In the genomic region with DNA sequence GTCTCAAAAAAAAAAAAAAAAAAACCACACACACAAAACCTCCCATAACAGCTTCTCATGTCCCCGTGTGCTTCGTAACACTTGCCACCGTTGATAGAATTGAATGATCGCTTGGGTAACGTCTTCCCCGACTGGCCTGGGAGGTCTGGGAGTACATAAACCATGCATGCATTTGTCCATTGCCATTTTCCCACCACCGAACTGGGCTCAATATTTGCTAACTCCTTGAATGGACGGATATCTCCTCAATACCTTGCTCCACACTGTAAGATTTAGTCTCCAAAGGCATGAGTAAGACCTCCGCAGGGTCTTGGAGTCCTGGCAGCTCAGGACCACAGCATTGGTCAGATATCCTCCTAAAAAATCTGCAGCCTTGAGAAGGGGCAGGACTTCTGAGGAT, we compare ENCODE assay signal across 2 cellular contexts.
TF ChIP-seq lines count a peak whose summit lies in the region.

No MANE protein-coding gene starts in this region.

TF ChIP-seq in K562, 482 proteins besides CTCF, POLR2A, EP300 and RAD21:
- TF ChIP-seq, protein P1, sequence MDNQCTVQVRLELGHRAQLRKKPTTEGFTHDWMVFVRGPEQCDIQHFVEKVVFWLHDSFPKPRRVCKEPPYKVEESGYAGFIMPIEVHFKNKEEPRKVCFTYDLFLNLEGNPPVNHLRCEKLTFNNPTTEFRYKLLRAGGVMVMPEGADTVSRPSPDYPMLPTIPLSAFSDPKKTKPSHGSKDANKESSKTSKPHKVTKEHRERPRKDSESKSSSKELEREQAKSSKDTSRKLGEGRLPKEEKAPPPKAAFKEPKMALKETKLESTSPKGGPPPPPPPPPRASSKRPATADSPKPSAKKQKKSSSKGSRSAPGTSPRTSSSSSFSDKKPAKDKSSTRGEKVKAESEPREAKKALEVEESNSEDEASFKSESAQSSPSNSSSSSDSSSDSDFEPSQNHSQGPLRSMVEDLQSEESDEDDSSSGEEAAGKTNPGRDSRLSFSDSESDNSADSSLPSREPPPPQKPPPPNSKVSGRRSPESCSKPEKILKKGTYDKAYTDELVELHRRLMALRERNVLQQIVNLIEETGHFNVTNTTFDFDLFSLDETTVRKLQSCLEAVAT (IDR thresholded peaks at IDR 0.05): no peak
- no peak for TF ChIP-seq POU5F1 (IDR thresholded peaks at IDR 0.05; ENCODE audit: borderline replicate concordance, low read depth, low read length, partially characterized antibody)
- no peak for TF ChIP-seq HNRNPL (IDR thresholded peaks at IDR 0.05; ENCODE audit: low read depth, low read length)
- no peak for TF ChIP-seq GTF2F1 (IDR thresholded peaks at IDR 0.05; ENCODE audit: low read depth, low read length)
- TF ChIP-seq ZZZ3 (IDR thresholded peaks at IDR 0.05): no peak
- TF ChIP-seq, protein P2, sequence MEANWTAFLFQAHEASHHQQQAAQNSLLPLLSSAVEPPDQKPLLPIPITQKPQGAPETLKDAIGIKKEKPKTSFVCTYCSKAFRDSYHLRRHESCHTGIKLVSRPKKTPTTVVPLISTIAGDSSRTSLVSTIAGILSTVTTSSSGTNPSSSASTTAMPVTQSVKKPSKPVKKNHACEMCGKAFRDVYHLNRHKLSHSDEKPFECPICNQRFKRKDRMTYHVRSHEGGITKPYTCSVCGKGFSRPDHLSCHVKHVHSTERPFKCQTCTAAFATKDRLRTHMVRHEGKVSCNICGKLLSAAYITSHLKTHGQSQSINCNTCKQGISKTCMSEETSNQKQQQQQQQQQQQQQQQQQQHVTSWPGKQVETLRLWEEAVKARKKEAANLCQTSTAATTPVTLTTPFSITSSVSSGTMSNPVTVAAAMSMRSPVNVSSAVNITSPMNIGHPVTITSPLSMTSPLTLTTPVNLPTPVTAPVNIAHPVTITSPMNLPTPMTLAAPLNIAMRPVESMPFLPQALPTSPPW (CRISPR knock-in tag; IDR thresholded peaks at IDR 0.05): no peak
- TF ChIP-seq FOXA3 (CRISPR knock-in tag; conservative IDR thresholded peaks at IDR 0.05 in 1 of 2, IDR thresholded peaks at IDR 0.05 in 1 of 2): no peak
- TF ChIP-seq, protein P3, sequence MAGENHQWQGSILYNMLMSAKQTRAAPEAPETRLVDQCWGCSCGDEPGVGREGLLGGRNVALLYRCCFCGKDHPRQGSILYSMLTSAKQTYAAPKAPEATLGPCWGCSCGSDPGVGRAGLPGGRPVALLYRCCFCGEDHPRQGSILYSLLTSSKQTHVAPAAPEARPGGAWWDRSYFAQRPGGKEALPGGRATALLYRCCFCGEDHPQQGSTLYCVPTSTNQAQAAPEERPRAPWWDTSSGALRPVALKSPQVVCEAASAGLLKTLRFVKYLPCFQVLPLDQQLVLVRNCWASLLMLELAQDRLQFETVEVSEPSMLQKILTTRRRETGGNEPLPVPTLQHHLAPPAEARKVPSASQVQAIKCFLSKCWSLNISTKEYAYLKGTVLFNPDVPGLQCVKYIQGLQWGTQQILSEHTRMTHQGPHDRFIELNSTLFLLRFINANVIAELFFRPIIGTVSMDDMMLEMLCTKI (IDR thresholded peaks at IDR 0.05; ENCODE audit: partially characterized antibody): no peak
- TF ChIP-seq ZNF436 (CRISPR knock-in tag; IDR thresholded peaks at IDR 0.05): no peak
- TF ChIP-seq CHD4 (IDR thresholded peaks at IDR 0.05; ENCODE audit: insufficient read depth, insufficient replicate concordance, low read depth, low read length, poor library complexity, severe bottlenecking): no peak
- TF ChIP-seq FOXJ3 (CRISPR knock-in tag; IDR thresholded peaks at IDR 0.05): no peak
- TF ChIP-seq, protein P4, sequence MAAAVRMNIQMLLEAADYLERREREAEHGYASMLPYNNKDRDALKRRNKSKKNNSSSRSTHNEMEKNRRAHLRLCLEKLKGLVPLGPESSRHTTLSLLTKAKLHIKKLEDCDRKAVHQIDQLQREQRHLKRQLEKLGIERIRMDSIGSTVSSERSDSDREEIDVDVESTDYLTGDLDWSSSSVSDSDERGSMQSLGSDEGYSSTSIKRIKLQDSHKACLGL (CRISPR knock-in tag; IDR thresholded peaks at IDR 0.05; ENCODE audit: borderline replicate concordance, poor library complexity, severe bottlenecking): no peak
- TF ChIP-seq SUPT5H (IDR thresholded peaks at IDR 0.05): no peak
- TF ChIP-seq DIDO1 (tag; IDR thresholded peaks at IDR 0.05; ENCODE audit: low read depth): no peak
- no peak for TF ChIP-seq IRF2 (CRISPR knock-in tag; IDR thresholded peaks at IDR 0.05)
- TF ChIP-seq GATAD2A (IDR thresholded peaks at IDR 0.05): no peak
- no peak for TF ChIP-seq ZNF146 (CRISPR knock-in tag; IDR thresholded peaks at IDR 0.05; ENCODE audit: unreplicated experiment)
- TF ChIP-seq ZNF764 (CRISPR knock-in tag; IDR thresholded peaks at IDR 0.05; ENCODE audit: low read depth): no peak

TF ChIP-seq in GM23338, 12 proteins besides CTCF, POLR2A, EP300 and RAD21:
- no peak for TF ChIP-seq EZH2phosphoT487 (IDR thresholded peaks at IDR 0.05; ENCODE audit: unreplicated experiment)
- TF ChIP-seq, protein P5, sequence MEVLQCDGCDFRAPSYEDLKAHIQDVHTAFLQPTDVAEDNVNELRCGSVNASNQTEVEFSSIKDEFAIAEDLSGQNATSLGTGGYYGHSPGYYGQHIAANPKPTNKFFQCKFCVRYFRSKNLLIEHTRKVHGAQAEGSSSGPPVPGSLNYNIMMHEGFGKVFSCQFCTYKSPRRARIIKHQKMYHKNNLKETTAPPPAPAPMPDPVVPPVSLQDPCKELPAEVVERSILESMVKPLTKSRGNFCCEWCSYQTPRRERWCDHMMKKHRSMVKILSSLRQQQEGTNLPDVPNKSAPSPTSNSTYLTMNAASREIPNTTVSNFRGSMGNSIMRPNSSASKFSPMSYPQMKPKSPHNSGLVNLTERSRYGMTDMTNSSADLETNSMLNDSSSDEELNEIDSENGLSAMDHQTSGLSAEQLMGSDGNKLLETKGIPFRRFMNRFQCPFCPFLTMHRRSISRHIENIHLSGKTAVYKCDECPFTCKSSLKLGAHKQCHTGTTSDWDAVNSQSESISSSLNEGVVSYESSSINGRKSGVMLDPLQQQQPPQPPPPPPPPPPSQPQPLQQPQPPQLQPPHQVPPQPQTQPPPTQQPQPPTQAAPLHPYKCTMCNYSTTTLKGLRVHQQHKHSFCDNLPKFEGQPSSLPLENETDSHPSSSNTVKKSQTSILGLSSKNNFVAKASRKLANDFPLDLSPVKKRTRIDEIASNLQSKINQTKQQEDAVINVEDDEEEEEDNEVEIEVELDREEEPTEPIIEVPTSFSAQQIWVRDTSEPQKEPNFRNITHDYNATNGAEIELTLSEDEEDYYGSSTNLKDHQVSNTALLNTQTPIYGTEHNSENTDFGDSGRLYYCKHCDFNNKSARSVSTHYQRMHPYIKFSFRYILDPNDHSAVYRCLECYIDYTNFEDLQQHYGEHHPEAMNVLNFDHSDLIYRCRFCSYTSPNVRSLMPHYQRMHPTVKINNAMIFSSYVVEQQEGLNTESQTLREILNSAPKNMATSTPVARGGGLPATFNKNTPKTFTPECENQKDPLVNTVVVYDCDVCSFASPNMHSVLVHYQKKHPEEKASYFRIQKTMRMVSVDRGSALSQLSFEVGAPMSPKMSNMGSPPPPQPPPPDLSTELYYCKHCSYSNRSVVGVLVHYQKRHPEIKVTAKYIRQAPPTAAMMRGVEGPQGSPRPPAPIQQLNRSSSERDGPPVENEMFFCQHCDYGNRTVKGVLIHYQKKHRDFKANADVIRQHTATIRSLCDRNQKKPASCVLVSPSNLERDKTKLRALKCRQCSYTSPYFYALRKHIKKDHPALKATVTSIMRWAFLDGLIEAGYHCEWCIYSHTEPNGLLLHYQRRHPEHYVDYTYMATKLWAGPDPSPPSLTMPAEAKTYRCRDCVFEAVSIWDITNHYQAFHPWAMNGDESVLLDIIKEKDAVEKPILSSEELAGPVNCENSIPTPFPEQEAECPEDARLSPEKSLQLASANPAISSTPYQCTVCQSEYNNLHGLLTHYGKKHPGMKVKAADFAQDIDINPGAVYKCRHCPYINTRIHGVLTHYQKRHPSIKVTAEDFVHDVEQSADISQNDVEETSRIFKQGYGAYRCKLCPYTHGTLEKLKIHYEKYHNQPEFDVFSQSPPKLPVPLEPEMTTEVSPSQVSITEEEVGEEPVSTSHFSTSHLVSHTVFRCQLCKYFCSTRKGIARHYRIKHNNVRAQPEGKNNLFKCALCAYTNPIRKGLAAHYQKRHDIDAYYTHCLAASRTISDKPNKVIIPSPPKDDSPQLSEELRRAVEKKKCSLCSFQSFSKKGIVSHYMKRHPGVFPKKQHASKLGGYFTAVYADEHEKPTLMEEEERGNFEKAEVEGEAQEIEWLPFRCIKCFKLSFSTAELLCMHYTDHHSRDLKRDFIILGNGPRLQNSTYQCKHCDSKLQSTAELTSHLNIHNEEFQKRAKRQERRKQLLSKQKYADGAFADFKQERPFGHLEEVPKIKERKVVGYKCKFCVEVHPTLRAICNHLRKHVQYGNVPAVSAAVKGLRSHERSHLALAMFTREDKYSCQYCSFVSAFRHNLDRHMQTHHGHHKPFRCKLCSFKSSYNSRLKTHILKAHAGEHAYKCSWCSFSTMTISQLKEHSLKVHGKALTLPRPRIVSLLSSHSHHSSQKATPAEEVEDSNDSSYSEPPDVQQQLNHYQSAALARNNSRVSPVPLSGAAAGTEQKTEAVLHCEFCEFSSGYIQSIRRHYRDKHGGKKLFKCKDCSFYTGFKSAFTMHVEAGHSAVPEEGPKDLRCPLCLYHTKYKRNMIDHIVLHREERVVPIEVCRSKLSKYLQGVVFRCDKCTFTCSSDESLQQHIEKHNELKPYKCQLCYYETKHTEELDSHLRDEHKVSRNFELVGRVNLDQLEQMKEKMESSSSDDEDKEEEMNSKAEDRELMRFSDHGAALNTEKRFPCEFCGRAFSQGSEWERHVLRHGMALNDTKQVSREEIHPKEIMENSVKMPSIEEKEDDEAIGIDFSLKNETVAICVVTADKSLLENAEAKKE (CRISPR knock-in tag; IDR thresholded peaks at IDR 0.05): no peak
- TF ChIP-seq, protein P6, sequence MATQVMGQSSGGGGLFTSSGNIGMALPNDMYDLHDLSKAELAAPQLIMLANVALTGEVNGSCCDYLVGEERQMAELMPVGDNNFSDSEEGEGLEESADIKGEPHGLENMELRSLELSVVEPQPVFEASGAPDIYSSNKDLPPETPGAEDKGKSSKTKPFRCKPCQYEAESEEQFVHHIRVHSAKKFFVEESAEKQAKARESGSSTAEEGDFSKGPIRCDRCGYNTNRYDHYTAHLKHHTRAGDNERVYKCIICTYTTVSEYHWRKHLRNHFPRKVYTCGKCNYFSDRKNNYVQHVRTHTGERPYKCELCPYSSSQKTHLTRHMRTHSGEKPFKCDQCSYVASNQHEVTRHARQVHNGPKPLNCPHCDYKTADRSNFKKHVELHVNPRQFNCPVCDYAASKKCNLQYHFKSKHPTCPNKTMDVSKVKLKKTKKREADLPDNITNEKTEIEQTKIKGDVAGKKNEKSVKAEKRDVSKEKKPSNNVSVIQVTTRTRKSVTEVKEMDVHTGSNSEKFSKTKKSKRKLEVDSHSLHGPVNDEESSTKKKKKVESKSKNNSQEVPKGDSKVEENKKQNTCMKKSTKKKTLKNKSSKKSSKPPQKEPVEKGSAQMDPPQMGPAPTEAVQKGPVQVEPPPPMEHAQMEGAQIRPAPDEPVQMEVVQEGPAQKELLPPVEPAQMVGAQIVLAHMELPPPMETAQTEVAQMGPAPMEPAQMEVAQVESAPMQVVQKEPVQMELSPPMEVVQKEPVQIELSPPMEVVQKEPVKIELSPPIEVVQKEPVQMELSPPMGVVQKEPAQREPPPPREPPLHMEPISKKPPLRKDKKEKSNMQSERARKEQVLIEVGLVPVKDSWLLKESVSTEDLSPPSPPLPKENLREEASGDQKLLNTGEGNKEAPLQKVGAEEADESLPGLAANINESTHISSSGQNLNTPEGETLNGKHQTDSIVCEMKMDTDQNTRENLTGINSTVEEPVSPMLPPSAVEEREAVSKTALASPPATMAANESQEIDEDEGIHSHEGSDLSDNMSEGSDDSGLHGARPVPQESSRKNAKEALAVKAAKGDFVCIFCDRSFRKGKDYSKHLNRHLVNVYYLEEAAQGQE (IDR thresholded peaks at IDR 0.05; ENCODE audit: unreplicated experiment): no peak
- TF ChIP-seq STAT1 (IDR thresholded peaks at IDR 0.05; ENCODE audit: unreplicated experiment): no peak
- TF ChIP-seq JUNB (IDR thresholded peaks at IDR 0.05; ENCODE audit: unreplicated experiment): no peak
- TF ChIP-seq CREB1 (CRISPR knock-in tag; IDR thresholded peaks at IDR 0.05; ENCODE audit: low read depth): no peak
- TF ChIP-seq ZNF331 (CRISPR knock-in tag; IDR thresholded peaks at IDR 0.05; ENCODE audit: low read depth): no peak
- no peak for TF ChIP-seq NANOG (IDR thresholded peaks at IDR 0.05; ENCODE audit: borderline replicate concordance)
- TF ChIP-seq ZNF114 (CRISPR knock-in tag; IDR thresholded peaks at IDR 0.05): no peak
- TF ChIP-seq POLR2AphosphoS5 (IDR thresholded peaks at IDR 0.05; ENCODE audit: low read depth): no peak
- TF ChIP-seq, protein P7, sequence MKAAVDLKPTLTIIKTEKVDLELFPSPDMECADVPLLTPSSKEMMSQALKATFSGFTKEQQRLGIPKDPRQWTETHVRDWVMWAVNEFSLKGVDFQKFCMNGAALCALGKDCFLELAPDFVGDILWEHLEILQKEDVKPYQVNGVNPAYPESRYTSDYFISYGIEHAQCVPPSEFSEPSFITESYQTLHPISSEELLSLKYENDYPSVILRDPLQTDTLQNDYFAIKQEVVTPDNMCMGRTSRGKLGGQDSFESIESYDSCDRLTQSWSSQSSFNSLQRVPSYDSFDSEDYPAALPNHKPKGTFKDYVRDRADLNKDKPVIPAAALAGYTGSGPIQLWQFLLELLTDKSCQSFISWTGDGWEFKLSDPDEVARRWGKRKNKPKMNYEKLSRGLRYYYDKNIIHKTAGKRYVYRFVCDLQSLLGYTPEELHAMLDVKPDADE (IDR thresholded peaks at IDR 0.05): no peak
- no peak for TF ChIP-seq EZH2 (IDR thresholded peaks at IDR 0.05; ENCODE audit: low read depth, unreplicated experiment)
